ENCODE assay signal across 11 cellular contexts in genomic region chr11:62724171-62724570, GRCh38. TPM values are rescaled to one million over a fixed set of nuclear protein-coding genes. Genes with fewer than 3 reads are reported as not detected.
DNase-seq lines count a peak whose midpoint lies in the region; ATAC-seq, FAIRE-seq and TF ChIP-seq lines count a peak whose summit lies in the region.
"Had no signal": no experiment of that assay in that cellular context is flagged by ENCODE, and none has a peak within 500 bp of the region (broad histone marks: within the 10 kb centered on the region; RNA-seq: fewer than 3 reads in every experiment).

No MANE protein-coding gene starts in this region.

- no peak for TF ChIP-seq EP300 in ovary (IDR thresholded peaks at IDR 0.05)

- ATAC-seq in Panc1 (no peak), GM18511 (IDR thresholded peaks at IDR 0.05; ENCODE audit: unreplicated experiment) (no peak)

- H3K4me1 ChIP-seq in Panc1 (ENCODE audit: control insufficient read depth, insufficient read depth, low read length): peaks cover 9% of the 10 kb centered on the region
- H3K4me1 ChIP-seq in endocrine pancreas (ENCODE audit: control insufficient read depth, insufficient read depth, low read length): peaks cover 6% of the 10 kb centered on the region
- no peaks in the 10 kb centered on the region for H3K4me1 ChIP-seq in ovary (ENCODE audit: insufficient read depth)

- FAIRE-seq in H54 (lab: Jason Lieb, UNC): no peak

- TF ChIP-seq CTCF in Panc1 (IDR thresholded peaks at IDR 0.05): no peak
- TF ChIP-seq CTCF in ovary (IDR thresholded peaks at IDR 0.05): no peak

- TF ChIP-seq POLR2A in ovary (IDR thresholded peaks at IDR 0.05) (no peak), H54 (IDR thresholded peaks at IDR 0.05; ENCODE audit: low read depth, low read length) (no peak)

- in situ Hi-C loops in G401 (cut with HindIII; ENCODE audit: low sequenced_read_pairs): no loop called here
- in situ Hi-C loops in Panc1 (cut with HindIII; ENCODE audit: low pct_unique_long_range_greater_than_20kb, low sequenced_read_pairs): no loop called here

- H3K4me3 ChIP-seq in Panc1 (ENCODE audit: low read depth in 2 of 2, low read length in 2 of 2) (peak overlapping the region; percentile 7 to 68), endocrine pancreas (ENCODE audit: control insufficient read depth, insufficient read depth, low read length) (peak overlapping the region; percentile 98), ovary (peak overlapping the region; percentile 91)

- H3K36me3 ChIP-seq in Panc1 (ENCODE audit: control insufficient read depth, insufficient read depth, low read length): peaks cover 50% of the 10 kb centered on the region
- H3K36me3 ChIP-seq in endocrine pancreas (ENCODE audit: control insufficient read depth, insufficient read depth, low read length): peaks cover 12% of the 10 kb centered on the region
- no peaks in the 10 kb centered on the region for H3K36me3 ChIP-seq in ovary

- H3K27me3 ChIP-seq in Panc1 (ENCODE audit: control insufficient read depth, insufficient read depth, low read length): no peaks in the 10 kb centered on the region
- no peaks in the 10 kb centered on the region for H3K27me3 ChIP-seq in endocrine pancreas (ENCODE audit: control insufficient read depth, insufficient read depth, low read length)
- H3K27me3 ChIP-seq in ovary: no peaks in the 10 kb centered on the region
- H3K27me3 ChIP-seq: Peyer's patch had no signal

- DNase-seq in G401 (ENCODE audit: low spot score) (peak; percentile 77), Panc1 (ENCODE audit: low read depth, low spot score) (no peak), ovary (no peak), NAMALWA (ENCODE audit: low spot score) (no peak), H54 (ENCODE audit: insufficient read length, low spot score) (no peak), DMS114 treated with DMSO at 0.1 percent for 48 hours (lab: John Stamatoyannopoulos, UW; ENCODE audit: unreplicated experiment) (no peak)
- DNase-seq: amniotic stem cell had no signal

- POLR2A ChIA-PET in Panc1 (lab: Charles Lee): interaction anchor here (0.6 kb wide), 2 partner anchors 14 to 86 kb away, joined by 3 to 6 read pairs; no protein-coding TSS in a partner anchor

- no TSS peak for BruUV-seq in Panc1 (replicated peaks; lab: Mats Ljungman, UMichigan)

- intact Hi-C loops in Panc1 (cut with micrococcal nuclease; ENCODE audit: unreplicated experiment): no loop called here
- intact Hi-C loops in ovary (cut with DNase I): no loop called here

- CTCF ChIA-PET in Panc1 (lab: Charles Lee): no interaction called here

- peak overlapping the region; percentile 24 for H3K9ac ChIP-seq in endocrine pancreas (ENCODE audit: control insufficient read depth, insufficient read depth, low read length)

- whole genome bisulfite sequencing in ovary, 3 donors: 21 to 31% (median 29%) methylated on average over 8 of the region's 8 CpGs

- no peaks in the 10 kb centered on the region for H3K9me3 ChIP-seq in Panc1 (ENCODE audit: control insufficient read depth, insufficient read depth, low read depth, low read length)
- H3K9me3 ChIP-seq in endocrine pancreas (ENCODE audit: control insufficient read depth, low read length): no peaks in the 10 kb centered on the region
- no peaks in the 10 kb centered on the region for H3K9me3 ChIP-seq in ovary
- H3K9me3 ChIP-seq: Peyer's patch had no signal

- peak overlapping the region; percentile 92 for H3K27ac ChIP-seq in Panc1 (ENCODE audit: low read length)
- no peak overlapping the region for H3K27ac ChIP-seq in ovary

RNA-seq across cellular contexts. Expression of gene HNRNPUL2, which starts 3.1 kb away (rescaled TPM):
- total RNA-seq in G401 (2014; rRNA removed; shearing (Covaris generic)): 13.5 and 14.9 TPM in 2 replicates
- total RNA-seq in Panc1 (2021; ENCODE audit: unreplicated experiment): 47.3 TPM
- polyA plus RNA-seq in Panc1 (2012; ENCODE audit: insufficient read length): 51.0 TPM
- total RNA-seq in ovary: 10 to 100 TPM; 11.0 to 50.0 (median 41.2) TPM
- 10 to 100 TPM; 38.0 to 81.2 TPM for polyA plus RNA-seq in ovary

RNA-seq across cellular contexts. Expression of gene TTC9C, which starts 4.1 kb away (rescaled TPM):
- 34.3 and 47.2 TPM in 2 replicates for total RNA-seq in G401 (2014; rRNA removed; shearing (Covaris generic))
- total RNA-seq in Panc1 (2021; ENCODE audit: unreplicated experiment) (39.4 TPM), ovary (10 to 100 TPM; 19.4 to 42.9 (median 30.4) TPM)
- 28.9 TPM for polyA plus RNA-seq in Panc1 (2012; ENCODE audit: insufficient read length)
- 10 to 100 TPM; 30.5 to 53.6 TPM for polyA plus RNA-seq in ovary

RNA-seq across cellular contexts. Expression of gene GNG3, which starts 16.7 kb away (rescaled TPM):
- 0.14 TPM in 1 of 2 replicates, not detected in the other for total RNA-seq in G401 (2014; rRNA removed; shearing (Covaris generic))
- not detected for total RNA-seq in Panc1 (2021; ENCODE audit: unreplicated experiment)
- 0.93 TPM for polyA plus RNA-seq in Panc1 (2012; ENCODE audit: insufficient read length)
- total RNA-seq in ovary: under 1 TPM in 5 of 7 donors, not detected in 2; 0.27 to 0.73 (median 0.37) TPM
- polyA plus RNA-seq in ovary: under 1 TPM; 0.18 to 0.30 TPM
- total RNA-seq: lung microvascular endothelial cell, Peyer's patch had no signal

RNA-seq across cellular contexts. Expression of gene BSCL2, which starts 16.9 kb away (rescaled TPM):
- total RNA-seq in G401 (2014; rRNA removed; shearing (Covaris generic)): 48.7 and 59.6 TPM in 2 replicates
- total RNA-seq in Panc1 (2021; ENCODE audit: unreplicated experiment): 82.1 TPM
- 132 TPM for polyA plus RNA-seq in Panc1 (2012; ENCODE audit: insufficient read length)
- 100 to 1,000 TPM in 1 of 7 donors, 10 to 100 TPM in 6; 31.4 to 122 (median 57.2) TPM for total RNA-seq in ovary
- 10 to 100 TPM; 49.2 to 57.8 TPM for polyA plus RNA-seq in ovary

RNA-seq across cellular contexts. Expression of gene ZBTB3, which starts 29.8 kb away (rescaled TPM):
- total RNA-seq in G401 (2014; rRNA removed; shearing (Covaris generic)): 10.6 and 14.1 TPM in 2 replicates
- total RNA-seq in Panc1 (2021; ENCODE audit: unreplicated experiment) (12.9 TPM), ovary (10 to 100 TPM in 4 of 7 donors, 1 to 10 TPM in 3; 4.4 to 18.2 (median 11.8) TPM)
- polyA plus RNA-seq in Panc1 (2012; ENCODE audit: insufficient read length): 3.5 TPM
- 1 to 10 TPM; 3.5 to 4.5 TPM for polyA plus RNA-seq in ovary

Comparison
In these comparisons a context has a peak if more than half of its experiments do, and no peak if none do; other contexts are left out.
1. H3K4me3 ChIP-seq: peak in every context shown above with its lines; median percentile 98 in endocrine pancreas; 91 in ovary; 38 in Panc1.